1 cellular context compared by ENCODE assay signal in the genomic region with DNA sequence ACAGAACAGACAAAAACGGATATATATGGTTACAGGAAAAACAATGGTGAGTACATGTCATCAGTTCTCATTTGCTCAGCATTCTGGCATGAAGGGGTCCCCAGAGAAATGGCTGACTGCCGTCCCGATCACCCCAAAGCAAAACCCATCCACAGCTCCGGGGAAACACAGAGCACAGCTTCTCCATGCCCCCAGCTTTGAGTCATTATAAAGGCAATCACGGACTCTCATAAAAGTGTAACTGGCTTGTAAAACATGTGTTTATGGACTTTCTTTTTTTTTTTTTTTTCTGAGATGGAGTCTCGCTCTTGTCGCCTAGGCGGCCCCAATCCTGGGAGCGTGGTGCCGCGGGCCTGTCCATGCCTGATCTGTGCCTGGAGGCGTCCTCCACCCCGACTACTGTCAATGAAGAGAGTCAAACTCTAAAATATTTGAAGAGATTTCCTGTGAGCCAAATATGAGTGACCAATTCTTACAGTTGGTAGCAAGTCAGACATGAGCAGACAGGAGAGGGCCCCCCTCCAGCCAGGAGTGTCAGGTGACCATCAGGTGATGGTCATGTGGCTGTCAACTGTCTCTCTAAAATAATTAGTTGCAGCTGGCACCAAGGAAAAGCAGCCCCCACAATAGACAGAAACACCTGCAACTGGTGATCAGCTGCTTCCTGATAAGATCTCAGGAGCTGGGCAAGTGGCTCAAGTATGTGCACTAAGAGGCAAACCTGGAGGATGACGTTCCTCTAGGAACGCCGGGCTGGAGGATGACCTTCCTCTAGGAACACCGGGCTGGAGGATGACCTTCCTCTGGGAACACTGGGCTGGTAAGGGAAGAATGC.
TF ChIP-seq lines count a peak whose summit lies in the region.

No MANE protein-coding gene starts in this region.

TF ChIP-seq in endothelial cell of umbilical vein, 7 proteins besides CTCF, POLR2A, EP300 and RAD21:
- TF ChIP-seq POLR2AphosphoS5 (IDR thresholded peaks at IDR 0.05; ENCODE audit: insufficient read depth, low read depth, low read length) (peak; percentile 60), JUN (IDR thresholded peaks at IDR 0.05; ENCODE audit: borderline replicate concordance, insufficient read depth, insufficient read length, low read depth) (peak; percentile 29), MYC (IDR thresholded peaks at IDR 0.05; ENCODE audit: low read depth, low read length) (no peak), GATA2 (IDR thresholded peaks at IDR 0.05; ENCODE audit: insufficient read depth, insufficient read length, low read depth, low read length) (peak; percentile 82), FOS (IDR thresholded peaks at IDR 0.05; ENCODE audit: borderline replicate concordance, insufficient read depth, low read length) (no peak), EZH2 (IDR thresholded peaks at IDR 0.05; ENCODE audit: borderline replicate concordance, low read depth, low read length, severe bottlenecking) (no peak)
- TF ChIP-seq, protein P1, sequence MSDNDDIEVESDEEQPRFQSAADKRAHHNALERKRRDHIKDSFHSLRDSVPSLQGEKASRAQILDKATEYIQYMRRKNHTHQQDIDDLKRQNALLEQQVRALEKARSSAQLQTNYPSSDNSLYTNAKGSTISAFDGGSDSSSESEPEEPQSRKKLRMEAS (IDR thresholded peaks at IDR 0.05; ENCODE audit: insufficient read depth, insufficient read length): no peak
TF ChIP-seq in endothelial cell of umbilical vein: peak in this region for 3.
